Comparison of ENCODE assay signal across 23 cellular contexts in genomic region chr9:76323481-76323880, GRCh38.
DNase-seq lines count a peak whose midpoint lies in the region; ATAC-seq, FAIRE-seq and TF ChIP-seq lines count a peak whose summit lies in the region.
"Had no signal": no experiment of that assay in that cellular context is flagged by ENCODE, and none has a peak within 500 bp of the region (broad histone marks: within the 10 kb centered on the region; RNA-seq: fewer than 3 reads in every experiment).

No MANE protein-coding gene starts in this region.

- intact Hi-C loops in esophagus squamous epithelium (cut with DNase I) = no loop called here

- no peak overlapping the region for H3K4me3 Mint-ChIP-seq in WTC11
- H3K4me3 Mint-ChIP-seq: CD4-positive, alpha-beta memory T cell; GM23338 had no signal

- H3K36me3 Mint-ChIP-seq in WTC11 = no peaks in the 10 kb centered on the region
- H3K36me3 Mint-ChIP-seq: CD4-positive, alpha-beta memory T cell had no signal

- H3K27ac ChIP-seq in esophagus squamous epithelium = no peak overlapping the region
- H3K27ac ChIP-seq: BLaER1 treated with 17β-estradiol and CSF1 and Interleukin-3, amounts not matched to agents 10 nM and 100 nM had no signal

- no peak for FAIRE-seq in bronchial epithelial cell (lab: Jason Lieb, UNC)
- FAIRE-seq: GM12891, RCC 7860 had no signal

- no peaks in the 10 kb centered on the region for H3K36me3 ChIP-seq in bronchial epithelial cell (ENCODE audit: control insufficient read depth, insufficient read depth, low read length)
- H3K36me3 ChIP-seq in esophagus squamous epithelium = no peaks in the 10 kb centered on the region
- H3K36me3 ChIP-seq: BLaER1 treated with 17β-estradiol and CSF1 and Interleukin-3, amounts not matched to agents 10 nM and 100 nM; HAP-1 had no signal

- 67 to 72% methylated on average over 2 of the region's 2 CpGs for WGBS in esophagus squamous epithelium, 2 donors

- CTCF ChIA-PET in WTC11 (lab: Charles Lee) = interaction anchor here (0.5 kb wide), 1 partner anchor 14 kb away, joined by 3 read pairs; no protein-coding TSS in a partner anchor

- H3K27me3 Mint-ChIP-seq in WTC11 (ENCODE audit: low read depth) = no peaks in the 10 kb centered on the region; the same call in 1 of the 2 replicates

- no peak overlapping the region for H3K27ac Mint-ChIP-seq in WTC11
- H3K27ac Mint-ChIP-seq: CD4-positive, alpha-beta memory T cell; GM23338 had no signal

- peaks cover 16% of the 10 kb centered on the region for H3K4me1 Mint-ChIP-seq in WTC11
- H3K4me1 Mint-ChIP-seq: CD4-positive, alpha-beta memory T cell; GM23338 had no signal

- peaks cover 5% of the 10 kb centered on the region; the same call in 1 of the 2 replicates for H3K9me3 Mint-ChIP-seq in WTC11
- H3K9me3 Mint-ChIP-seq: CD4-positive, alpha-beta memory T cell; GM23338 had no signal

- TF ChIP-seq CTCF in bronchial epithelial cell (IDR thresholded peaks at IDR 0.05; ENCODE audit: insufficient read depth, low read length, severe bottlenecking) (no peak), WTC11 (IDR thresholded peaks at IDR 0.05) (no peak), esophagus squamous epithelium (IDR thresholded peaks at IDR 0.05) (no peak)

- TF ChIP-seq POLR2A in esophagus squamous epithelium (IDR thresholded peaks at IDR 0.05) = no peak

- no peak overlapping the region for H3K4me3 ChIP-seq in bronchial epithelial cell (ENCODE audit: low read depth, low read length)
- H3K4me3 ChIP-seq in esophagus squamous epithelium = no peak overlapping the region
- H3K4me3 ChIP-seq: BLaER1 treated with 17β-estradiol and CSF1 and Interleukin-3, amounts not matched to agents 10 nM and 100 nM; GM23338; HAP-1 had no signal

- POLR2A ChIA-PET in WTC11 (lab: Charles Lee) = no interaction called here

- no peaks in the 10 kb centered on the region for H3K9me3 ChIP-seq in esophagus squamous epithelium
- H3K9me3 ChIP-seq: BLaER1 treated with 17β-estradiol and CSF1 and Interleukin-3, amounts not matched to agents 10 nM and 100 nM; Caco-2; HAP-1 had no signal

- DNase-seq in M059J (ENCODE audit: low read depth) (peak; percentile 50), bronchial epithelial cell (ENCODE audit: low read depth) (peak; percentile 81), kidney tubule cell (ENCODE audit: low spot score) (peak; percentile 72), DMS79 treated with DMSO at 0.1 percent for 48 hours (lab: John Stamatoyannopoulos, UW) (no peak), pons (ENCODE audit: low spot score) (no peak), WTC11 (ENCODE audit: low spot score) (no peak), esophagus squamous epithelium (lab: John Stamatoyannopoulos, UW) (no peak)
- DNase-seq: Caco-2; CD4-positive, alpha-beta memory T cell; DMS 273 treated with DMSO at 0.1 percent for 48 hours; KBM-7; NCI-H1105; NCI-H2029 treated with DMSO at 0.1 percent for 48 hours; NCI-H226; NCI-H510A treated with DMSO at 0.1 percent for 48 hours; NCI-H774; NK-92 treated with Interleukin-12 subunit alpha and Interleukin-12 subunit beta, amount 100 ng/mL, for 24 hours; Right ventricle myocardium superior had no signal

- H3K27me3 ChIP-seq in bronchial epithelial cell (ENCODE audit: control insufficient read depth, insufficient read depth, low read length) (no peaks in the 10 kb centered on the region), esophagus squamous epithelium (no peaks in the 10 kb centered on the region)
- H3K27me3 ChIP-seq: BLaER1 treated with 17β-estradiol and CSF1 and Interleukin-3, amounts not matched to agents 10 nM and 100 nM had no signal

- H3K4me1 ChIP-seq in esophagus squamous epithelium = no peaks in the 10 kb centered on the region
- H3K4me1 ChIP-seq: BLaER1 treated with 17β-estradiol and CSF1 and Interleukin-3, amounts not matched to agents 10 nM and 100 nM; Caco-2; HAP-1 had no signal

- ATAC-seq in WTC11 = no peak
- ATAC-seq: GM23338 had no signal

TF ChIP-seq in WTC11, 78 proteins besides CTCF, POLR2A, EP300 and RAD21:
- TF ChIP-seq CDX4 (CRISPR knock-in tag; IDR thresholded peaks at IDR 0.05; ENCODE audit: borderline replicate concordance) (no peak), HMGA2 (CRISPR knock-in tag; IDR thresholded peaks at IDR 0.05) (no peak), E2F4 (CRISPR knock-in tag; IDR thresholded peaks at IDR 0.05; ENCODE audit: borderline replicate concordance, low read depth) (no peak), E2F1 (CRISPR knock-in tag; IDR thresholded peaks at IDR 0.05) (no peak), OVOL2 (CRISPR knock-in tag; IDR thresholded peaks at IDR 0.05; ENCODE audit: borderline replicate concordance) (no peak), SP1 (CRISPR knock-in tag; conservative IDR thresholded peaks at IDR 0.05) (no peak), KAT7 (CRISPR knock-in tag; IDR thresholded peaks at IDR 0.05; ENCODE audit: borderline replicate concordance) (no peak), ETV6 (CRISPR knock-in tag; IDR thresholded peaks at IDR 0.05) (no peak), SOX15 (CRISPR knock-in tag; IDR thresholded peaks at IDR 0.05) (no peak), NFE2L1 (CRISPR knock-in tag; IDR thresholded peaks at IDR 0.05) (no peak), GABPB1 (CRISPR knock-in tag; IDR thresholded peaks at IDR 0.05) (no peak), NR1H2 (CRISPR knock-in tag; IDR thresholded peaks at IDR 0.05) (no peak), RELA (CRISPR knock-in tag; IDR thresholded peaks at IDR 0.05; ENCODE audit: borderline replicate concordance) (no peak), ZNF416 (CRISPR knock-in tag; IDR thresholded peaks at IDR 0.05) (no peak), MYBL2 (CRISPR knock-in tag; IDR thresholded peaks at IDR 0.05) (no peak), ESRRA (CRISPR knock-in tag; IDR thresholded peaks at IDR 0.05; ENCODE audit: borderline replicate concordance) (no peak)

Comparison
In these comparisons a context has a peak if more than half of its experiments do, and no peak if none do; other contexts are left out.
1. DNase-seq: peak in M059J (single experiment), bronchial epithelial cell (single experiment) and kidney tubule cell (single experiment); none in DMS79 treated with DMSO at 0.1 percent for 48 hours (single experiment), pons (single experiment), WTC11 (single experiment) and esophagus squamous epithelium (single experiment).